ENCODE assay signal across 10 cellular contexts in the genomic region with DNA sequence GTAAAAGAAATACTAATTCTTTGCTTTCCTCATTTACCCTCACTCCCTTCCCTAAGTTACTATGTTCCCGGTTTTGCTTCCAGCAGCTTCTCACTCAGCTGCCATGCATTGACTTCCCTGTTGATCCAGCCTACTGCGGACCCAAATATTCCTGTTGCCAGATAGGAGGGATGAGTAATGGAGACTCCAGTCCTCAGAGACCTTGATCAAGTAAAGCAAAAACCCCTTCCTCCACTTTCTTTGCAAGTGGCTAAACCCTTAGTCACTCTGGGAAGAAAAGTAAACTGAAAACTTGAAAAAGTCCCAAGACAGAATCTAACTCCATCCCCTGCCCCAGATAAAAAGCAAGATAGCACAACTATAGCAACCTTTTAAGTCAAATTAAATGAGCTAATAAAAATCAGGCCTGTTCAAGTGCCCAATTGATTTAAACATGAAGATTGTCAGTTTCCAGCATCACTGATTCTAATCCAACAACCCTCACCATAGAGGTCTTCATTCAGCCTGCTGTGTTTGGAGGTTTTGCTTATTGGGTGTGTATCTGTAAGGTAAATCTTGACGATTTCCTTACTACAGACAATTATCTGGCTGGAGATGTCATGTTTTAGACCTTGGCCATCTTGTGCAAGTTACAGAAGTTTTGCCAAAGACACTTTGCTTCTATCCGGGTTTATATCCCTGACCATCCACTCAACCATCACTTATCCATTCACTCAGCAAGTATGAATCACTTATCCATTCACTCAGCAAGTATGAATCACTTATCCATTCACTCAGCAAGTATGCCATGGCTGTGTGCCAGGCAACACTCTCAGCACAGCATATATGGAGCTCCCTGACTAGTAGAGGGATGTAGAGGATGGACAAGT. TPM values are rescaled to one million over a fixed set of nuclear protein-coding genes. Genes with fewer than 3 reads are reported as not detected.
DNase-seq lines count a peak whose midpoint lies in the region; ATAC-seq and TF ChIP-seq lines count a peak whose summit lies in the region.
"Had no signal": no experiment of that assay in that cellular context is flagged by ENCODE, and none has a peak within 500 bp of the region (broad histone marks: within the 10 kb centered on the region; RNA-seq: fewer than 3 reads in every experiment).

No MANE protein-coding gene starts in this region.

- CTCF ChIA-PET in activated CD4-positive, alpha-beta memory T cell treated with anti-CD3 and anti-CD28 coated beads for 36 hours (lab: Charles Lee): interaction anchor here (2.0 kb wide), 1 partner anchor 115 kb away, joined by 5 read pairs; no protein-coding TSS in a partner anchor
- CTCF ChIA-PET in activated CD4-positive, alpha-beta memory T cell treated with anti-CD3 and anti-CD28 coated beads, Interleukin-2, amount 10 ng/mL, durations not matched to agents 7 days and 5 days (lab: Charles Lee): no interaction called here

- intact Hi-C loops in activated CD4-positive, alpha-beta memory T cell treated with anti-CD3 and anti-CD28 coated beads for 36 hours (cut with micrococcal nuclease): no loop called here

- 35 to 36% methylated on average over 2 to 4 of the region's 4 CpGs for WGBS in gastroesophageal sphincter (ENCODE audit: low coverage in 1 of 2), 2 donors

- H3K4me3 ChIP-seq in gastroesophageal sphincter (no peak overlapping the region), thoracic aorta (no peak overlapping the region)
- H3K4me3 ChIP-seq: breast epithelium had no signal

- H3K4me1 ChIP-seq in gastroesophageal sphincter (no peaks in the 10 kb centered on the region), thoracic aorta (ENCODE audit: control insufficient read depth in 1 of 2, low read depth in 2 of 2) (peaks cover 0 to 9% of the 10 kb centered on the region in 2 donors)
- H3K4me1 ChIP-seq: breast epithelium had no signal

- DNase-seq in activated CD4-positive, alpha-beta memory T cell treated with anti-CD3 and anti-CD28 coated beads for 36 hours: peak; percentile 27
- no peak for DNase-seq in activated CD4-positive, alpha-beta memory T cell treated with anti-CD3 and anti-CD28 coated beads, Interleukin-2, amount 10 ng/mL, durations not matched to agents 7 days and 5 days
- DNase-seq in SK-MEL-5 (ENCODE audit: low read depth, low spot score) (peak; percentile 9), thoracic aorta (ENCODE audit: low spot score) (peak; percentile 83), progenitor cell of endocrine pancreas (ENCODE audit: low spot score, unreplicated experiment) (no peak)
- DNase-seq: CD4-positive, CD25-positive, alpha-beta regulatory T cell had no signal

- H3K27ac ChIP-seq in gastroesophageal sphincter: no peak overlapping the region
- H3K27ac ChIP-seq in thoracic aorta: peak overlapping the region; percentile 4 to 20
- H3K27ac ChIP-seq: breast epithelium had no signal

- H3K9me3 ChIP-seq in gastroesophageal sphincter (no peaks in the 10 kb centered on the region), thoracic aorta (no peaks in the 10 kb centered on the region)
- H3K9me3 ChIP-seq: breast epithelium had no signal

- no peaks in the 10 kb centered on the region for H3K36me3 Mint-ChIP-seq in activated CD4-positive, alpha-beta memory T cell treated with anti-CD3 and anti-CD28 coated beads for 36 hours
- no peaks in the 10 kb centered on the region for H3K36me3 Mint-ChIP-seq in activated CD4-positive, alpha-beta memory T cell treated with anti-CD3 and anti-CD28 coated beads, Interleukin-2, amount 10 ng/mL, durations not matched to agents 7 days and 5 days (ENCODE audit: low read depth)
- no peaks in the 10 kb centered on the region for H3K36me3 Mint-ChIP-seq in progenitor cell of endocrine pancreas (ENCODE audit: insufficient read depth)
- H3K36me3 Mint-ChIP-seq: CD4-positive, CD25-positive, alpha-beta regulatory T cell had no signal

- H3K36me3 ChIP-seq in gastroesophageal sphincter (no peaks in the 10 kb centered on the region), thoracic aorta (no peaks in the 10 kb centered on the region)
- H3K36me3 ChIP-seq: breast epithelium had no signal

- peaks cover 9% of the 10 kb centered on the region for H3K27me3 Mint-ChIP-seq in activated CD4-positive, alpha-beta memory T cell treated with anti-CD3 and anti-CD28 coated beads for 36 hours
- H3K27me3 Mint-ChIP-seq in activated CD4-positive, alpha-beta memory T cell treated with anti-CD3 and anti-CD28 coated beads, Interleukin-2, amount 10 ng/mL, durations not matched to agents 7 days and 5 days: peaks cover 35% of the 10 kb centered on the region
- peaks cover 17% of the 10 kb centered on the region for H3K27me3 Mint-ChIP-seq in progenitor cell of endocrine pancreas
- H3K27me3 Mint-ChIP-seq: CD4-positive, CD25-positive, alpha-beta regulatory T cell had no signal

- in situ Hi-C loops in SK-MEL-5 (cut with HindIII; ENCODE audit: low pct_unique_long_range_greater_than_20kb, low sequenced_read_pairs): no loop called here

- H3K27me3 ChIP-seq in gastroesophageal sphincter: no peaks in the 10 kb centered on the region
- H3K27me3 ChIP-seq in thoracic aorta (replicated peaks; ENCODE audit: insufficient read depth): no peaks in the 10 kb centered on the region
- H3K27me3 ChIP-seq: breast epithelium had no signal

- ATAC-seq in gastroesophageal sphincter (peak; percentile 79), thoracic aorta (ENCODE audit: insufficient number of reproducible peaks, low FRiP score, low read depth) (no peak), GM18502 (IDR thresholded peaks at IDR 0.05; ENCODE audit: poor library complexity, unreplicated experiment) (no peak), GM18517 (IDR thresholded peaks at IDR 0.05; ENCODE audit: unreplicated experiment) (no peak)

- POLR2A ChIA-PET in activated CD4-positive, alpha-beta memory T cell treated with anti-CD3 and anti-CD28 coated beads for 36 hours (lab: Charles Lee): no interaction called here
- POLR2A ChIA-PET in activated CD4-positive, alpha-beta memory T cell treated with anti-CD3 and anti-CD28 coated beads, Interleukin-2, amount 10 ng/mL, durations not matched to agents 7 days and 5 days (lab: Charles Lee): no interaction called here

- H3K9me3 Mint-ChIP-seq in activated CD4-positive, alpha-beta memory T cell treated with anti-CD3 and anti-CD28 coated beads for 36 hours: no peaks in the 10 kb centered on the region
- H3K9me3 Mint-ChIP-seq in activated CD4-positive, alpha-beta memory T cell treated with anti-CD3 and anti-CD28 coated beads, Interleukin-2, amount 10 ng/mL, durations not matched to agents 7 days and 5 days: no peaks in the 10 kb centered on the region
- peaks cover 1% of the 10 kb centered on the region for H3K9me3 Mint-ChIP-seq in progenitor cell of endocrine pancreas (ENCODE audit: low read depth)

- TF ChIP-seq POLR2A in gastroesophageal sphincter (IDR thresholded peaks at IDR 0.05): no peak

- no peak overlapping the region for H3K27ac Mint-ChIP-seq in activated CD4-positive, alpha-beta memory T cell treated with anti-CD3 and anti-CD28 coated beads for 36 hours
- no peak overlapping the region for H3K27ac Mint-ChIP-seq in activated CD4-positive, alpha-beta memory T cell treated with anti-CD3 and anti-CD28 coated beads, Interleukin-2, amount 10 ng/mL, durations not matched to agents 7 days and 5 days
- no peak overlapping the region for H3K27ac Mint-ChIP-seq in progenitor cell of endocrine pancreas
- H3K27ac Mint-ChIP-seq: CD4-positive, CD25-positive, alpha-beta regulatory T cell had no signal

- H3K4me3 Mint-ChIP-seq in activated CD4-positive, alpha-beta memory T cell treated with anti-CD3 and anti-CD28 coated beads for 36 hours: no peak overlapping the region
- no peak overlapping the region for H3K4me3 Mint-ChIP-seq in activated CD4-positive, alpha-beta memory T cell treated with anti-CD3 and anti-CD28 coated beads, Interleukin-2, amount 10 ng/mL, durations not matched to agents 7 days and 5 days
- no peak overlapping the region for H3K4me3 Mint-ChIP-seq in progenitor cell of endocrine pancreas (ENCODE audit: low read depth)
- H3K4me3 Mint-ChIP-seq: CD4-positive, CD25-positive, alpha-beta regulatory T cell had no signal

- no peak for TF ChIP-seq EP300 in gastroesophageal sphincter (IDR thresholded peaks at IDR 0.05)

- H3K4me1 Mint-ChIP-seq in activated CD4-positive, alpha-beta memory T cell treated with anti-CD3 and anti-CD28 coated beads for 36 hours (ENCODE audit: low read depth): no peaks in the 10 kb centered on the region
- H3K4me1 Mint-ChIP-seq in activated CD4-positive, alpha-beta memory T cell treated with anti-CD3 and anti-CD28 coated beads, Interleukin-2, amount 10 ng/mL, durations not matched to agents 7 days and 5 days: no peaks in the 10 kb centered on the region
- H3K4me1 Mint-ChIP-seq in progenitor cell of endocrine pancreas (ENCODE audit: low read depth): no peaks in the 10 kb centered on the region

- TF ChIP-seq CTCF in gastroesophageal sphincter (IDR thresholded peaks at IDR 0.05): no peak
- TF ChIP-seq CTCF in thoracic aorta (IDR thresholded peaks at IDR 0.05): no peak
- TF ChIP-seq CTCF in progenitor cell of endocrine pancreas (IDR thresholded peaks at IDR 0.05; ENCODE audit: unreplicated experiment): no peak

RNA-seq across cellular contexts. Expression of a gene that starts 17.6 kb away (rescaled TPM):
- not detected for total RNA-seq in activated CD4-positive, alpha-beta memory T cell treated with anti-CD3 and anti-CD28 coated beads for 36 hours
- total RNA-seq in activated CD4-positive, alpha-beta memory T cell treated with anti-CD3 and anti-CD28 coated beads, Interleukin-2, amount 10 ng/mL, durations not matched to agents 7 days and 5 days: not detected
- total RNA-seq in SK-MEL-5 (2014; rRNA removed; shearing (Covaris generic)): not detected in 2 replicates
- polyA plus RNA-seq in SK-MEL-5 (2015; cell fraction: cytosol; rRNA removed): not detected in 2 replicates
- not detected in 2 replicates for polyA plus RNA-seq in SK-MEL-5 (2015; cell fraction: nucleus; rRNA removed)
- 10 to 100 TPM in 1 of 4 donors, 1 to 10 TPM in 1, under 1 TPM in 2; 0.27 to 19.2 (median 0.97) TPM for total RNA-seq in gastroesophageal sphincter
- total RNA-seq in thoracic aorta: not detected
- total RNA-seq in progenitor cell of endocrine pancreas: not detected in 2 replicates
- total RNA-seq: CD4-positive, CD25-positive, alpha-beta regulatory T cell had no signal
- polyA plus RNA-seq: CD4-positive, CD25-positive, alpha-beta regulatory T cell had no signal

RNA-seq across cellular contexts. Expression of a gene that starts 42.0 kb away (rescaled TPM):
- total RNA-seq in activated CD4-positive, alpha-beta memory T cell treated with anti-CD3 and anti-CD28 coated beads for 36 hours: under 1 TPM; 0.43 to 0.51 TPM
- 1 to 10 TPM; 3.2 to 5.3 TPM for total RNA-seq in activated CD4-positive, alpha-beta memory T cell treated with anti-CD3 and anti-CD28 coated beads, Interleukin-2, amount 10 ng/mL, durations not matched to agents 7 days and 5 days
- 14.5 and 15.4 TPM in 2 replicates for total RNA-seq in SK-MEL-5 (2014; rRNA removed; shearing (Covaris generic))
- polyA plus RNA-seq in SK-MEL-5 (2015; cell fraction: cytosol; rRNA removed): 39.0 and 48.5 TPM in 2 replicates
- 5.2 and 5.4 TPM in 2 replicates for polyA plus RNA-seq in SK-MEL-5 (2015; cell fraction: nucleus; rRNA removed)
- total RNA-seq in gastroesophageal sphincter: 1 to 10 TPM in 3 of 4 donors, under 1 TPM in 1; 0.62 to 5.2 (median 2.2) TPM
- not detected for total RNA-seq in thoracic aorta
- not detected in 2 replicates for total RNA-seq in progenitor cell of endocrine pancreas

Comparison
In these comparisons a context has a peak if more than half of its experiments do, and no peak if none do; other contexts are left out.
1. DNase-seq: peak in activated CD4-positive, alpha-beta memory T cell treated with anti-CD3 and anti-CD28 coated beads for 36 hours (single experiment), SK-MEL-5 (single experiment) and thoracic aorta (single experiment); none in activated CD4-positive, alpha-beta memory T cell treated with anti-CD3 and anti-CD28 coated beads, Interleukin-2, amount 10 ng/mL, durations not matched to agents 7 days and 5 days (single experiment) and progenitor cell of endocrine pancreas (single experiment).
2. H3K27ac ChIP-seq: peak in thoracic aorta (2 of 2); none in gastroesophageal sphincter (0 of 4).